Comparison of ENCODE assay signal across 12 cellular contexts in the genomic region with DNA sequence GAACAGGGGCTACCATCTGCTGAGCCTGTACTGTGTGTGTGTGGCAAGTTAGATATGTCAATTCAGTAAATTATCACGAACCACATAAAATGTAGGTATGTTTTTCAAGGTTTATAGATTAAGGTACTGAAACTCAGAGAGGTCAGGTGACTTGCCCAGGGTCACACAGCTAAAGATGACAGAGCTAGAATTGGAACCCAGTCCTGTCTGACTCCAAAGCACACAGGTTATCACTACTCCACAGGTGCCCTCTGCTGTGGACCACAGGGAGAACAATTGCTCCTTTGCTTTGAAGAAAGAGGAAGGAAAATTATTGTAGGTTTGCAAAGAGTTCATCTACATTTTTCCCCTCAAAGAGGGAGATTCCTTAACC.
A peak's percentile ranks its signal among the peaks of the same experiment; 100 is the strongest.
DNase-seq lines count a peak whose midpoint lies in the region; ATAC-seq and TF ChIP-seq lines count a peak whose summit lies in the region.
"Had no signal": no experiment of that assay in that cellular context is flagged by ENCODE, and none has a peak within 500 bp of the region (broad histone marks: within the 10 kb centered on the region; RNA-seq: fewer than 3 reads in every experiment).

No MANE protein-coding gene starts in this region.

- peak overlapping the region; percentile 46 for H2AFZ ChIP-seq in mesenchymal stem cell (ENCODE audit: low read depth, low read length)

- peak overlapping the region; percentile 88 for H4K8ac ChIP-seq in mesenchymal stem cell (ENCODE audit: low read length)

- no peak overlapping the region for H3K4me2 ChIP-seq in mesenchymal stem cell (ENCODE audit: low read length, poor library complexity, severe bottlenecking)

- H3K4me3 ChIP-seq in right cardiac atrium (ENCODE audit: low read length): no peak overlapping the region
- no peak overlapping the region for H3K4me3 ChIP-seq in body of pancreas
- peak overlapping the region in 1 of 2 experiments; percentile 71 for H3K4me3 ChIP-seq in mesenchymal stem cell (ENCODE audit: insufficient read depth in 1 of 2, low read depth in 1 of 2, low read length in 2 of 2)
- H3K4me3 ChIP-seq in upper lobe of right lung: no peak overlapping the region
- H3K4me3 ChIP-seq: cardiac muscle cell had no signal

- H3K27ac ChIP-seq in right cardiac atrium (ENCODE audit: low read length) (peak overlapping the region; percentile 9), body of pancreas (no peak overlapping the region), mesenchymal stem cell (ENCODE audit: low read length, poor library complexity, severe bottlenecking) (peak overlapping the region; percentile 78), upper lobe of right lung (peak overlapping the region; percentile 17)
- H3K27ac ChIP-seq: cardiac muscle cell had no signal

- no peak overlapping the region for H2AK5ac ChIP-seq in mesenchymal stem cell (ENCODE audit: low read length, severe bottlenecking)

- no peak overlapping the region for H3K14ac ChIP-seq in mesenchymal stem cell (ENCODE audit: low read length in 2 of 2)

- H3K4ac ChIP-seq in mesenchymal stem cell (ENCODE audit: low read depth in 1 of 2, low read length in 2 of 2): peak overlapping the region; percentile 30 to 77

- H3K79me1 ChIP-seq in mesenchymal stem cell (replicated peaks; ENCODE audit: low read length, poor library complexity, severe bottlenecking): no peaks in the 10 kb centered on the region

- peak overlapping the region; percentile 64 for H4K91ac ChIP-seq in mesenchymal stem cell (ENCODE audit: low read length)

- H3K23ac ChIP-seq in mesenchymal stem cell (ENCODE audit: low read length in 2 of 2): no peak overlapping the region

- H3K18ac ChIP-seq in mesenchymal stem cell (ENCODE audit: low read depth in 1 of 2, low read length in 2 of 2): peak overlapping the region; percentile 59 to 63

- TF ChIP-seq POLR2A in body of pancreas (IDR thresholded peaks at IDR 0.05): no peak

- peak overlapping the region; percentile 79 to 94 for H2BK12ac ChIP-seq in mesenchymal stem cell (ENCODE audit: low read length in 2 of 2)

- H3K9me3 ChIP-seq in right cardiac atrium (ENCODE audit: control insufficient read depth, low read length) (no peaks in the 10 kb centered on the region), body of pancreas (no peaks in the 10 kb centered on the region), mesenchymal stem cell (ENCODE audit: control insufficient read depth, low read length) (no peaks in the 10 kb centered on the region), upper lobe of right lung (no peaks in the 10 kb centered on the region)

- H3K4me1 ChIP-seq in right cardiac atrium (ENCODE audit: control insufficient read depth, insufficient read depth, low read length): no peaks in the 10 kb centered on the region
- no peaks in the 10 kb centered on the region for H3K4me1 ChIP-seq in body of pancreas
- peaks cover 13% of the 10 kb centered on the region for H3K4me1 ChIP-seq in mesenchymal stem cell (ENCODE audit: control insufficient read depth, insufficient read depth, low read depth, low read length)
- H3K4me1 ChIP-seq in upper lobe of right lung: peaks cover 7% of the 10 kb centered on the region

- no peak overlapping the region for H2BK5ac ChIP-seq in mesenchymal stem cell (ENCODE audit: low read depth, low read length, poor library complexity, severe bottlenecking)

- intact Hi-C loops in right cardiac atrium (cut with DNase I) (no loop called here), Right ventricle myocardium superior (cut with DNase I) (no loop called here), body of pancreas (cut with DNase I) (no loop called here), upper lobe of right lung (cut with DNase I) (no loop called here)

- TF ChIP-seq CTCF in body of pancreas (IDR thresholded peaks at IDR 0.05) (no peak), upper lobe of right lung (IDR thresholded peaks at IDR 0.05) (no peak), omental fat pad (IDR thresholded peaks at IDR 0.05) (no peak)

- H3K36me3 ChIP-seq in body of pancreas (replicated peaks in 1 of 2; ENCODE audit: insufficient read depth in 1 of 2, low read depth in 2 of 2): no peaks in the 10 kb centered on the region
- H3K36me3 ChIP-seq in mesenchymal stem cell (ENCODE audit: control insufficient read depth in 1 of 2, insufficient read depth in 2 of 2, low read depth in 1 of 2, low read length in 2 of 2): no peaks in the 10 kb centered on the region
- no peaks in the 10 kb centered on the region for H3K36me3 ChIP-seq in upper lobe of right lung
- H3K36me3 ChIP-seq: cardiac muscle cell had no signal

- ATAC-seq in right cardiac atrium: no peak
- ATAC-seq in Right ventricle myocardium superior (ENCODE audit: poor library complexity): no peak
- peak; percentile 30 for ATAC-seq in body of pancreas
- ATAC-seq in upper lobe of right lung: no peak
- ATAC-seq in omental fat pad (ENCODE audit: low FRiP score): no peak
- ATAC-seq: activated T-helper 17 cell treated with anti-CD3 and anti-CD28 coated beads, Interleukin-2, amount 50 U/mL, for 72 hours had no signal

- H2BK15ac ChIP-seq in mesenchymal stem cell (ENCODE audit: low read depth, poor library complexity, severe bottlenecking): no peak overlapping the region

- no peak for DNase-seq in right cardiac atrium
- DNase-seq in Right ventricle myocardium superior: no peak
- DNase-seq in body of pancreas: no peak
- DNase-seq in mesenchymal stem cell: no peak
- DNase-seq in upper lobe of right lung: no peak
- no peak for DNase-seq in NCI-H2107 (lab: John Stamatoyannopoulos, UW)
- no peak for DNase-seq in DMS153 (lab: John Stamatoyannopoulos, UW)
- DNase-seq in omental fat pad (ENCODE audit: low spot score): no peak
- DNase-seq: NCI-H526 treated with DMSO at 0.1 percent for 48 hours; stimulated activated CD4-positive, alpha-beta T cell treated with anti-CD3 and anti-CD28 coated beads, Interleukin-15, amount 100 ng/mL, for 24 hours had no signal

- H3K27me3 ChIP-seq in right cardiac atrium (ENCODE audit: control insufficient read depth, insufficient read depth): no peaks in the 10 kb centered on the region
- no peaks in the 10 kb centered on the region for H3K27me3 ChIP-seq in body of pancreas
- H3K27me3 ChIP-seq in mesenchymal stem cell (ENCODE audit: control insufficient read depth in 1 of 2, insufficient read depth in 1 of 2, low read length in 2 of 2): peaks cover 0 to 3% of the 10 kb centered on the region in 2 experiments
- H3K27me3 ChIP-seq in upper lobe of right lung: no peaks in the 10 kb centered on the region
- H3K27me3 ChIP-seq: cardiac muscle cell had no signal

- WGBS in right cardiac atrium: 63% methylated on average over 1 of the region's 1 CpG
- WGBS in body of pancreas, 2 donors: 13 to 45% methylated on average over 1 of the region's 1 CpG
- WGBS in mesenchymal stem cell: 100% methylated on average over 1 of the region's 1 CpG

- peak overlapping the region; percentile 11 for H2BK120ac ChIP-seq in mesenchymal stem cell (ENCODE audit: low read depth, low read length)

- H3K9ac ChIP-seq in mesenchymal stem cell (ENCODE audit: low read length): peak overlapping the region; percentile 75

Comparison
In these comparisons a context has a peak if more than half of its experiments do, and no peak if none do; other contexts are left out.
1. H3K27ac ChIP-seq: peak in right cardiac atrium (single experiment), mesenchymal stem cell (single experiment) and upper lobe of right lung (single experiment); none in body of pancreas (0 of 4).